8 cellular contexts compared by ENCODE assay signal in genomic region chr16:31105677-31106213, GRCh38. TPM values are rescaled to one million over a fixed set of nuclear protein-coding genes. Genes with fewer than 3 reads are reported as not detected.
DNase-seq lines count a peak whose midpoint lies in the region; ATAC-seq and TF ChIP-seq lines count a peak whose summit lies in the region.

No MANE protein-coding gene starts in this region.

- ATAC-seq in SK-N-SH treated with all-trans-retinoic acid at 6 μM for 48 hours (peak; percentile 51), GM19328 (IDR thresholded peaks at IDR 0.05; ENCODE audit: unreplicated experiment) (no peak), GM21367 (IDR thresholded peaks at IDR 0.05; ENCODE audit: unreplicated experiment) (no peak)

- DNase-seq in HT1080 (ENCODE audit: low read depth) (peak; percentile 40), cardiac septum (ENCODE audit: low spot score) (peak; percentile 95), retina (peak; percentile 82)
- peak; percentile 80 for DNase-seq in activated naive CD4-positive, alpha-beta T cell treated with anti-CD3 and anti-CD28 coated beads, Interleukin-2, amount 50 U/mL, for 16 hours

- peak; percentile 82 for TF ChIP-seq CTCF in GM12873 (IDR thresholded peaks at IDR 0.05; ENCODE audit: insufficient read depth, low read depth, low read length, missing control alignments)

- intact Hi-C loops in cardiac septum (cut with DNase I), result no loop called here

TF ChIP-seq in SK-N-SH treated with all-trans-retinoic acid at 6 μM for 48 hours, 23 proteins besides CTCF, POLR2A, EP300 and RAD21:
- TF ChIP-seq SNAI2 (CRISPR knock-in tag; IDR thresholded peaks at IDR 0.05), result peak; percentile 44; the same call in 1 of the 2 replicates
- no peak for TF ChIP-seq BACH2 (CRISPR knock-in tag; IDR thresholded peaks at IDR 0.05; ENCODE audit: borderline replicate concordance)
- TF ChIP-seq TSHZ2 (CRISPR knock-in tag; IDR thresholded peaks at IDR 0.05), result peak; percentile 79
- peak; percentile 63; the same call in 1 of the 2 replicates for TF ChIP-seq ZNF70 (CRISPR knock-in tag; IDR thresholded peaks at IDR 0.05)

RNA-seq across cellular contexts. Expression of gene BCKDK, which starts 2.4 kb away (rescaled TPM):
- 56.4 and 66.0 TPM in 2 replicates for total RNA-seq in HT1080 (2014; rRNA removed; shearing (Covaris generic))
- polyA plus RNA-seq in HT1080 (2015; cell fraction: cytosol; rRNA removed), result 63.7 and 67.0 TPM in 2 replicates
- polyA plus RNA-seq in HT1080 (2015; cell fraction: nucleus; rRNA removed), result 38.3 and 40.6 TPM in 2 replicates
- total RNA-seq in cardiac septum, result 56.4 TPM

RNA-seq across cellular contexts. Expression of gene VKORC1, which starts 11.1 kb away (rescaled TPM):
- total RNA-seq in HT1080 (2014; rRNA removed; shearing (Covaris generic)), result 104 and 114 TPM in 2 replicates
- polyA plus RNA-seq in HT1080 (2015; cell fraction: cytosol; rRNA removed), result 191 and 199 TPM in 2 replicates
- polyA plus RNA-seq in HT1080 (2015; cell fraction: nucleus; rRNA removed), result 81.9 and 87.0 TPM in 2 replicates
- 42.1 TPM for total RNA-seq in cardiac septum

RNA-seq across cellular contexts. Expression of gene KAT8, which starts 11.7 kb away (rescaled TPM):
- total RNA-seq in HT1080 (2014; rRNA removed; shearing (Covaris generic)), result 57.0 and 62.1 TPM in 2 replicates
- 41.1 and 42.5 TPM in 2 replicates for polyA plus RNA-seq in HT1080 (2015; cell fraction: cytosol; rRNA removed)
- 56.9 and 61.7 TPM in 2 replicates for polyA plus RNA-seq in HT1080 (2015; cell fraction: nucleus; rRNA removed)
- 56.5 TPM for total RNA-seq in cardiac septum

RNA-seq across cellular contexts. Expression of gene PRSS53, which starts 17.0 kb away (rescaled TPM):
- 0.72 and 0.80 TPM in 2 replicates for total RNA-seq in HT1080 (2014; rRNA removed; shearing (Covaris generic))
- 0.84 and 1.2 TPM in 2 replicates for polyA plus RNA-seq in HT1080 (2015; cell fraction: cytosol; rRNA removed)
- polyA plus RNA-seq in HT1080 (2015; cell fraction: nucleus; rRNA removed), result 12.2 and 12.3 TPM in 2 replicates
- total RNA-seq in cardiac septum, result 0.59 TPM

RNA-seq across cellular contexts. Expression of gene PRSS8, which starts 29.8 kb away (rescaled TPM):
- not detected in 2 replicates for total RNA-seq in HT1080 (2014; rRNA removed; shearing (Covaris generic))
- not detected in 2 replicates for polyA plus RNA-seq in HT1080 (2015; cell fraction: cytosol; rRNA removed)
- polyA plus RNA-seq in HT1080 (2015; cell fraction: nucleus; rRNA removed), result not detected in 2 replicates
- total RNA-seq in cardiac septum, result not detected

Comparison
In these comparisons a context has a peak if more than half of its experiments do, and no peak if none do; other contexts are left out.
1. DNase-seq: peak in every context shown above with its lines; median percentile 95 in cardiac septum; 82 in retina; 80 in activated naive CD4-positive, alpha-beta T cell treated with anti-CD3 and anti-CD28 coated beads, Interleukin-2, amount 50 U/mL, for 16 hours; 40 in HT1080.